In the genomic region with DNA sequence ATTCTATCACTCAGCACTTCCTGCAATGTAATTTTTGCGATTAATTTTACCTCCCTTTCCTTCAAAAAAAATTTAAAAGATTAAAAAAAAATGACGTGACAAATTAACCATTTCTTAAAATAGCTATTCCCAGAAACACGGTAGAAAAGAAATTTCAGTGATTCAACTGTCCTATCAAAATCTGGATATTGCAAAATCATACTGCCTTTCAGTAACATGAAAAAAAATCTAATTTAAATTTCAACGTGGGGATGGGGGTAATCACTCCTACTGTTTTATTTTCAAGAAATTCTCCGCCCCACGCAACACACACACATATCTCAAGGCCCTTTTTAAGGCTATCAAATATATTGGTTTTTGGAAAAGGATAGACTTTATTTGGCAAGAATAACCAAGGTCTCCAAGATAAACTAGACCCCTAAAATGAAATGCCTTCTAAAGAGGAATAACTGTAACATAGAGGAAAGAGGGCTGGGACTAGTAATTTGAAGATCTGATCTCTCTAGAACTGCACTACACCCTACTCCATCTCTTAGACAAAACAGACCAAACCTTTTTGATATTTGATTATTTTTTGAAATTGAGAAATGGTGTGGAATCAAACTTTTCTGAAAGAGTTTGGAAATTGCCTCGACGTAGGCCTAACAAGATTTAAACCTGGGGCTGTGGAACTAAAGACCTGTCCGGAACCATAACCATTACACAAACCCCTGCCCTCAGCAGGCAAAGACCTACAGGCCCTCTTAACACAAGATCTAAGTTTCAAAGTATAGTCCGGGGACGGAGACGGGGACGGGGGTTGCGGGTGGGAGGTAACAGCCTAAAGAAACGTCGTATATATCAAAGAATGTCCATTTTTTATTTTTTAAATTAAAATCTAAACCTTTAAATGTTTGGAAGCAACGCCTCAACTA, we compare ENCODE assay signal across 1 cellular context.
A peak's percentile ranks its signal among the peaks of the same experiment; 100 is the strongest.
TF ChIP-seq lines count a peak whose summit lies in the region.

No MANE protein-coding gene starts in this region.

TF ChIP-seq in K562, 482 proteins besides CTCF, POLR2A, EP300 and RAD21 (continues in another document):
- TF ChIP-seq ZNF316 (IDR thresholded peaks at IDR 0.05) (peak; percentile 33; the same call in 1 of the 2 replicates), NR3C1 (CRISPR knock-in tag; IDR thresholded peaks at IDR 0.05) (no peak), MYNN (IDR thresholded peaks at IDR 0.05) (peak; percentile 97), MYNN (CRISPR knock-in tag; IDR thresholded peaks at IDR 0.05) (no peak), SAFB (IDR thresholded peaks at IDR 0.05; ENCODE audit: borderline replicate concordance, low read depth, low read length) (no peak), IRF2 (CRISPR knock-in tag; IDR thresholded peaks at IDR 0.05) (no peak), KLF16 (IDR thresholded peaks at IDR 0.05) (no peak), ZNF146 (CRISPR knock-in tag; IDR thresholded peaks at IDR 0.05; ENCODE audit: unreplicated experiment) (no peak), GATAD2A (IDR thresholded peaks at IDR 0.05) (no peak), TBP (optimal IDR thresholded peaks at IDR 0.05; ENCODE audit: low read depth, low read length) (peak; percentile 7), JUN (IDR thresholded peaks at IDR 0.05; ENCODE audit: borderline replicate concordance, low read depth, low read length) (no peak), JUN (CRISPR knock-in tag; IDR thresholded peaks at IDR 0.05; ENCODE audit: borderline replicate concordance) (no peak), KHSRP (IDR thresholded peaks at IDR 0.05) (no peak), CEBPG (CRISPR knock-in tag; IDR thresholded peaks at IDR 0.05) (no peak), CEBPG (tag; conservative IDR thresholded peaks at IDR 0.05 in 1 of 2, IDR thresholded peaks at IDR 0.05 in 1 of 2) (no peak), CCNT2 (IDR thresholded peaks at IDR 0.05; ENCODE audit: borderline replicate concordance, extremely low read depth, insufficient read length, low read depth, low read length) (no peak), ZNF41 (CRISPR knock-in tag; conservative IDR thresholded peaks at IDR 0.05) (0 out of 2 replicates have a peak, but pooled peaks have one; percentile 42), ARID2 (IDR thresholded peaks at IDR 0.05) (no peak), ZNF780A (CRISPR knock-in tag; IDR thresholded peaks at IDR 0.05) (no peak), C11orf30 (IDR thresholded peaks at IDR 0.05; ENCODE audit: low read depth) (peak; percentile 13; the same call in 1 of the 2 replicates), YBX1 (IDR thresholded peaks at IDR 0.05) (no peak), SAFB2 (IDR thresholded peaks at IDR 0.05; ENCODE audit: borderline replicate concordance, low read depth, low read length, severe bottlenecking) (no peak), RCOR1 (IDR thresholded peaks at IDR 0.05; ENCODE audit: borderline replicate concordance in 1 of 2, low read depth in 2 of 2, low read length in 2 of 2) (no peak), E2F3 (CRISPR knock-in tag; IDR thresholded peaks at IDR 0.05) (no peak), PTRF (tag; IDR thresholded peaks at IDR 0.05) (no peak), ZFP30 (CRISPR knock-in tag; IDR thresholded peaks at IDR 0.05; ENCODE audit: borderline replicate concordance) (no peak), GABPA (tag; conservative IDR thresholded peaks at IDR 0.05; ENCODE audit: low read depth) (no peak), ZNF699 (CRISPR knock-in tag; IDR thresholded peaks at IDR 0.05; ENCODE audit: insufficient replicate concordance) (no peak), GABPB1 (CRISPR knock-in tag; IDR thresholded peaks at IDR 0.05) (no peak), ZSCAN32 (CRISPR knock-in tag; IDR thresholded peaks at IDR 0.05) (no peak), GATA2 (CRISPR knock-in tag; IDR thresholded peaks at IDR 0.05) (0 out of 2 replicates have a peak, but pooled peaks have one; percentile 10), FOXK2 (conservative IDR thresholded peaks at IDR 0.05 in 1 of 2, IDR thresholded peaks at IDR 0.05 in 1 of 2; ENCODE audit: low read depth in 2 of 2) (no peak), KDM4B (IDR thresholded peaks at IDR 0.05; ENCODE audit: borderline replicate concordance in 2 of 2, low read depth in 1 of 2) (no peak), ZNF239 (CRISPR knock-in tag; IDR thresholded peaks at IDR 0.05) (no peak), ESRRA (IDR thresholded peaks at IDR 0.05; ENCODE audit: borderline replicate concordance, low read depth) (no peak), TCF7 (IDR thresholded peaks at IDR 0.05; ENCODE audit: borderline replicate concordance) (no peak), IFI16 (CRISPR knock-in tag; IDR thresholded peaks at IDR 0.05) (no peak), ZNF143 (CRISPR knock-in tag; IDR thresholded peaks at IDR 0.05) (no peak), PHB2 (IDR thresholded peaks at IDR 0.05; ENCODE audit: low read depth) (no peak)
- TF ChIP-seq, protein P1, sequence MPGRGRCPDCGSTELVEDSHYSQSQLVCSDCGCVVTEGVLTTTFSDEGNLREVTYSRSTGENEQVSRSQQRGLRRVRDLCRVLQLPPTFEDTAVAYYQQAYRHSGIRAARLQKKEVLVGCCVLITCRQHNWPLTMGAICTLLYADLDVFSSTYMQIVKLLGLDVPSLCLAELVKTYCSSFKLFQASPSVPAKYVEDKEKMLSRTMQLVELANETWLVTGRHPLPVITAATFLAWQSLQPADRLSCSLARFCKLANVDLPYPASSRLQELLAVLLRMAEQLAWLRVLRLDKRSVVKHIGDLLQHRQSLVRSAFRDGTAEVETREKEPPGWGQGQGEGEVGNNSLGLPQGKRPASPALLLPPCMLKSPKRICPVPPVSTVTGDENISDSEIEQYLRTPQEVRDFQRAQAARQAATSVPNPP (IDR thresholded peaks at IDR 0.05; ENCODE audit: borderline replicate concordance, insufficient read depth, insufficient read length), result no peak
- TF ChIP-seq, protein P2, sequence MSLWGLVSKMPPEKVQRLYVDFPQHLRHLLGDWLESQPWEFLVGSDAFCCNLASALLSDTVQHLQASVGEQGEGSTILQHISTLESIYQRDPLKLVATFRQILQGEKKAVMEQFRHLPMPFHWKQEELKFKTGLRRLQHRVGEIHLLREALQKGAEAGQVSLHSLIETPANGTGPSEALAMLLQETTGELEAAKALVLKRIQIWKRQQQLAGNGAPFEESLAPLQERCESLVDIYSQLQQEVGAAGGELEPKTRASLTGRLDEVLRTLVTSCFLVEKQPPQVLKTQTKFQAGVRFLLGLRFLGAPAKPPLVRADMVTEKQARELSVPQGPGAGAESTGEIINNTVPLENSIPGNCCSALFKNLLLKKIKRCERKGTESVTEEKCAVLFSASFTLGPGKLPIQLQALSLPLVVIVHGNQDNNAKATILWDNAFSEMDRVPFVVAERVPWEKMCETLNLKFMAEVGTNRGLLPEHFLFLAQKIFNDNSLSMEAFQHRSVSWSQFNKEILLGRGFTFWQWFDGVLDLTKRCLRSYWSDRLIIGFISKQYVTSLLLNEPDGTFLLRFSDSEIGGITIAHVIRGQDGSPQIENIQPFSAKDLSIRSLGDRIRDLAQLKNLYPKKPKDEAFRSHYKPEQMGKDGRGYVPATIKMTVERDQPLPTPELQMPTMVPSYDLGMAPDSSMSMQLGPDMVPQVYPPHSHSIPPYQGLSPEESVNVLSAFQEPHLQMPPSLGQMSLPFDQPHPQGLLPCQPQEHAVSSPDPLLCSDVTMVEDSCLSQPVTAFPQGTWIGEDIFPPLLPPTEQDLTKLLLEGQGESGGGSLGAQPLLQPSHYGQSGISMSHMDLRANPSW (CRISPR knock-in tag; IDR thresholded peaks at IDR 0.05), result no peak
- TF ChIP-seq, protein P3, sequence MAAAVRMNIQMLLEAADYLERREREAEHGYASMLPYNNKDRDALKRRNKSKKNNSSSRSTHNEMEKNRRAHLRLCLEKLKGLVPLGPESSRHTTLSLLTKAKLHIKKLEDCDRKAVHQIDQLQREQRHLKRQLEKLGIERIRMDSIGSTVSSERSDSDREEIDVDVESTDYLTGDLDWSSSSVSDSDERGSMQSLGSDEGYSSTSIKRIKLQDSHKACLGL (CRISPR knock-in tag; IDR thresholded peaks at IDR 0.05; ENCODE audit: borderline replicate concordance, poor library complexity, severe bottlenecking), result no peak
- TF ChIP-seq, protein P4, sequence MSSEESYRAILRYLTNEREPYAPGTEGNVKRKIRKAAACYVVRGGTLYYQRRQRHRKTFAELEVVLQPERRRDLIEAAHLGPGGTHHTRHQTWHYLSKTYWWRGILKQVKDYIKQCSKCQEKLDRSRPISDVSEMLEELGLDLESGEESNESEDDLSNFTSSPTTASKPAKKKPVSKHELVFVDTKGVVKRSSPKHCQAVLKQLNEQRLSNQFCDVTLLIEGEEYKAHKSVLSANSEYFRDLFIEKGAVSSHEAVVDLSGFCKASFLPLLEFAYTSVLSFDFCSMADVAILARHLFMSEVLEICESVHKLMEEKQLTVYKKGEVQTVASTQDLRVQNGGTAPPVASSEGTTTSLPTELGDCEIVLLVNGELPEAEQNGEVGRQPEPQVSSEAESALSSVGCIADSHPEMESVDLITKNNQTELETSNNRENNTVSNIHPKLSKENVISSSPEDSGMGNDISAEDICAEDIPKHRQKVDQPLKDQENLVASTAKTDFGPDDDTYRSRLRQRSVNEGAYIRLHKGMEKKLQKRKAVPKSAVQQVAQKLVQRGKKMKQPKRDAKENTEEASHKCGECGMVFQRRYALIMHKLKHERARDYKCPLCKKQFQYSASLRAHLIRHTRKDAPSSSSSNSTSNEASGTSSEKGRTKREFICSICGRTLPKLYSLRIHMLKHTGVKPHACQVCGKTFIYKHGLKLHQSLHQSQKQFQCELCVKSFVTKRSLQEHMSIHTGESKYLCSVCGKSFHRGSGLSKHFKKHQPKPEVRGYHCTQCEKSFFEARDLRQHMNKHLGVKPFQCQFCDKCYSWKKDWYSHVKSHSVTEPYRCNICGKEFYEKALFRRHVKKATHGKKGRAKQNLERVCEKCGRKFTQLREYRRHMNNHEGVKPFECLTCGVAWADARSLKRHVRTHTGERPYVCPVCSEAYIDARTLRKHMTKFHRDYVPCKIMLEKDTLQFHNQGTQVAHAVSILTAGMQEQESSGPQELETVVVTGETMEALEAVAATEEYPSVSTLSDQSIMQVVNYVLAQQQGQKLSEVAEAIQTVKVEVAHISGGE (CRISPR knock-in tag; IDR thresholded peaks at IDR 0.05), result no peak
- TF ChIP-seq, protein P5, sequence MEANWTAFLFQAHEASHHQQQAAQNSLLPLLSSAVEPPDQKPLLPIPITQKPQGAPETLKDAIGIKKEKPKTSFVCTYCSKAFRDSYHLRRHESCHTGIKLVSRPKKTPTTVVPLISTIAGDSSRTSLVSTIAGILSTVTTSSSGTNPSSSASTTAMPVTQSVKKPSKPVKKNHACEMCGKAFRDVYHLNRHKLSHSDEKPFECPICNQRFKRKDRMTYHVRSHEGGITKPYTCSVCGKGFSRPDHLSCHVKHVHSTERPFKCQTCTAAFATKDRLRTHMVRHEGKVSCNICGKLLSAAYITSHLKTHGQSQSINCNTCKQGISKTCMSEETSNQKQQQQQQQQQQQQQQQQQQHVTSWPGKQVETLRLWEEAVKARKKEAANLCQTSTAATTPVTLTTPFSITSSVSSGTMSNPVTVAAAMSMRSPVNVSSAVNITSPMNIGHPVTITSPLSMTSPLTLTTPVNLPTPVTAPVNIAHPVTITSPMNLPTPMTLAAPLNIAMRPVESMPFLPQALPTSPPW (CRISPR knock-in tag; IDR thresholded peaks at IDR 0.05), result no peak
- TF ChIP-seq, protein P6, sequence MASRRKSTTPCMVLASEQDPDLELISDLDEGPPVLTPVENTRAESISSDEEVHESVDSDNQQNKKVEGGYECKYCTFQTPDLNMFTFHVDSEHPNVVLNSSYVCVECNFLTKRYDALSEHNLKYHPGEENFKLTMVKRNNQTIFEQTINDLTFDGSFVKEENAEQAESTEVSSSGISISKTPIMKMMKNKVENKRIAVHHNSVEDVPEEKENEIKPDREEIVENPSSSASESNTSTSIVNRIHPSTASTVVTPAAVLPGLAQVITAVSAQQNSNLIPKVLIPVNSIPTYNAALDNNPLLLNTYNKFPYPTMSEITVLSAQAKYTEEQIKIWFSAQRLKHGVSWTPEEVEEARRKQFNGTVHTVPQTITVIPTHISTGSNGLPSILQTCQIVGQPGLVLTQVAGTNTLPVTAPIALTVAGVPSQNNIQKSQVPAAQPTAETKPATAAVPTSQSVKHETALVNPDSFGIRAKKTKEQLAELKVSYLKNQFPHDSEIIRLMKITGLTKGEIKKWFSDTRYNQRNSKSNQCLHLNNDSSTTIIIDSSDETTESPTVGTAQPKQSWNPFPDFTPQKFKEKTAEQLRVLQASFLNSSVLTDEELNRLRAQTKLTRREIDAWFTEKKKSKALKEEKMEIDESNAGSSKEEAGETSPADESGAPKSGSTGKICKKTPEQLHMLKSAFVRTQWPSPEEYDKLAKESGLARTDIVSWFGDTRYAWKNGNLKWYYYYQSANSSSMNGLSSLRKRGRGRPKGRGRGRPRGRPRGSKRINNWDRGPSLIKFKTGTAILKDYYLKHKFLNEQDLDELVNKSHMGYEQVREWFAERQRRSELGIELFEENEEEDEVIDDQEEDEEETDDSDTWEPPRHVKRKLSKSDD (conservative IDR thresholded peaks at IDR 0.05; ENCODE audit: low read length), result no peak
- TF ChIP-seq, protein P7, sequence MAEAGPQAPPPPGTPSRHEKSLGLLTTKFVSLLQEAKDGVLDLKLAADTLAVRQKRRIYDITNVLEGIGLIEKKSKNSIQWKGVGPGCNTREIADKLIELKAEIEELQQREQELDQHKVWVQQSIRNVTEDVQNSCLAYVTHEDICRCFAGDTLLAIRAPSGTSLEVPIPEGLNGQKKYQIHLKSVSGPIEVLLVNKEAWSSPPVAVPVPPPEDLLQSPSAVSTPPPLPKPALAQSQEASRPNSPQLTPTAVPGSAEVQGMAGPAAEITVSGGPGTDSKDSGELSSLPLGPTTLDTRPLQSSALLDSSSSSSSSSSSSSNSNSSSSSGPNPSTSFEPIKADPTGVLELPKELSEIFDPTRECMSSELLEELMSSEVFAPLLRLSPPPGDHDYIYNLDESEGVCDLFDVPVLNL (CRISPR knock-in tag; IDR thresholded peaks at IDR 0.05; ENCODE audit: low read depth), result no peak
- TF ChIP-seq, protein P8, sequence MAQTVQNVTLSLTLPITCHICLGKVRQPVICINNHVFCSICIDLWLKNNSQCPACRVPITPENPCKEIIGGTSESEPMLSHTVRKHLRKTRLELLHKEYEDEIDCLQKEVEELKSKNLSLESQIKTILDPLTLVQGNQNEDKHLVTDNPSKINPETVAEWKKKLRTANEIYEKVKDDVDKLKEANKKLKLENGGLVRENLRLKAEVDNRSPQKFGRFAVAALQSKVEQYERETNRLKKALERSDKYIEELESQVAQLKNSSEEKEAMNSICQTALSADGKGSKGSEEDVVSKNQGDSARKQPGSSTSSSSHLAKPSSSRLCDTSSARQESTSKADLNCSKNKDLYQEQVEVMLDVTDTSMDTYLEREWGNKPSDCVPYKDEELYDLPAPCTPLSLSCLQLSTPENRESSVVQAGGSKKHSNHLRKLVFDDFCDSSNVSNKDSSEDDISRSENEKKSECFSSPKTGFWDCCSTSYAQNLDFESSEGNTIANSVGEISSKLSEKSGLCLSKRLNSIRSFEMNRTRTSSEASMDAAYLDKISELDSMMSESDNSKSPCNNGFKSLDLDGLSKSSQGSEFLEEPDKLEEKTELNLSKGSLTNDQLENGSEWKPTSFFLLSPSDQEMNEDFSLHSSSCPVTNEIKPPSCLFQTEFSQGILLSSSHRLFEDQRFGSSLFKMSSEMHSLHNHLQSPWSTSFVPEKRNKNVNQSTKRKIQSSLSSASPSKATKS (CRISPR knock-in tag; IDR thresholded peaks at IDR 0.05), result no peak
- TF ChIP-seq, protein P9, sequence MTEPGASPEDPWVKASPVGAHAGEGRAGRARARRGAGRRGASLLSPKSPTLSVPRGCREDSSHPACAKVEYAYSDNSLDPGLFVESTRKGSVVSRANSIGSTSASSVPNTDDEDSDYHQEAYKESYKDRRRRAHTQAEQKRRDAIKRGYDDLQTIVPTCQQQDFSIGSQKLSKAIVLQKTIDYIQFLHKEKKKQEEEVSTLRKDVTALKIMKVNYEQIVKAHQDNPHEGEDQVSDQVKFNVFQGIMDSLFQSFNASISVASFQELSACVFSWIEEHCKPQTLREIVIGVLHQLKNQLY (CRISPR knock-in tag; conservative IDR thresholded peaks at IDR 0.05), result no peak
